Comparison of ENCODE assay signal across 14 cellular contexts in genomic region chr11:76288166-76288978, GRCh38.
DNase-seq lines count a peak whose midpoint lies in the region; ATAC-seq and TF ChIP-seq lines count a peak whose summit lies in the region.
"Had no signal": no experiment of that assay in that cellular context is flagged by ENCODE, and none has a peak within 500 bp of the region (broad histone marks: within the 10 kb centered on the region; RNA-seq: fewer than 3 reads in every experiment).

No MANE protein-coding gene starts in this region.

- H3K27ac ChIP-seq in dorsolateral prefrontal cortex: no peak overlapping the region
- H3K27ac ChIP-seq: GM23248, prostate gland, vagina had no signal

- peaks cover 26% of the 10 kb centered on the region for H3K4me1 Mint-ChIP-seq in T-helper 1 cell treated with Interleukin-12 subunit alpha and Interleukin-12 subunit beta and Interleukin-4 antibody, amounts not matched to agents 30 μg/mL and 1 μg/mL, for 36 hours (ENCODE audit: low read depth)
- H3K4me1 Mint-ChIP-seq in activated naive CD8-positive, alpha-beta T cell treated with anti-CD3 and anti-CD28 coated beads, Interleukin-2, amount 10 ng/mL, durations not matched to agents 7 days and 5 days: peaks cover 40% of the 10 kb centered on the region

- peak overlapping the region; percentile 59 for H3K27ac Mint-ChIP-seq in T-helper 1 cell treated with Interleukin-12 subunit alpha and Interleukin-12 subunit beta and Interleukin-4 antibody, amounts not matched to agents 30 μg/mL and 1 μg/mL, for 36 hours
- H3K27ac Mint-ChIP-seq in activated naive CD8-positive, alpha-beta T cell treated with anti-CD3 and anti-CD28 coated beads, Interleukin-2, amount 10 ng/mL, durations not matched to agents 7 days and 5 days: peak overlapping the region; percentile 95

- no peaks in the 10 kb centered on the region for H3K27me3 ChIP-seq in dorsolateral prefrontal cortex
- H3K27me3 ChIP-seq: vagina had no signal

- H3K36me3 Mint-ChIP-seq in T-helper 1 cell treated with Interleukin-12 subunit alpha and Interleukin-12 subunit beta and Interleukin-4 antibody, amounts not matched to agents 30 μg/mL and 1 μg/mL, for 36 hours (ENCODE audit: low read depth): no peaks in the 10 kb centered on the region
- no peaks in the 10 kb centered on the region for H3K36me3 Mint-ChIP-seq in activated naive CD8-positive, alpha-beta T cell treated with anti-CD3 and anti-CD28 coated beads, Interleukin-2, amount 10 ng/mL, durations not matched to agents 7 days and 5 days

- no peaks in the 10 kb centered on the region for H3K9me3 Mint-ChIP-seq in T-helper 1 cell treated with Interleukin-12 subunit alpha and Interleukin-12 subunit beta and Interleukin-4 antibody, amounts not matched to agents 30 μg/mL and 1 μg/mL, for 36 hours
- no peaks in the 10 kb centered on the region for H3K9me3 Mint-ChIP-seq in activated naive CD8-positive, alpha-beta T cell treated with anti-CD3 and anti-CD28 coated beads, Interleukin-2, amount 10 ng/mL, durations not matched to agents 7 days and 5 days

- H3K27me3 Mint-ChIP-seq in T-helper 1 cell treated with Interleukin-12 subunit alpha and Interleukin-12 subunit beta and Interleukin-4 antibody, amounts not matched to agents 30 μg/mL and 1 μg/mL, for 36 hours (ENCODE audit: low read depth): no peaks in the 10 kb centered on the region
- no peaks in the 10 kb centered on the region for H3K27me3 Mint-ChIP-seq in activated naive CD8-positive, alpha-beta T cell treated with anti-CD3 and anti-CD28 coated beads, Interleukin-2, amount 10 ng/mL, durations not matched to agents 7 days and 5 days

- POLR2A ChIA-PET in activated naive CD8-positive, alpha-beta T cell treated with anti-CD3 and anti-CD28 coated beads, Interleukin-2, amount 10 ng/mL, durations not matched to agents 7 days and 5 days (lab: Charles Lee): interaction anchor here (0.6 to 2.8 kb wide), 5 partner anchors 37 to 82 kb away, joined by 3 to 18 read pairs (median 3); no protein-coding TSS in a partner anchor

- H3K4me3 Mint-ChIP-seq in T-helper 1 cell treated with Interleukin-12 subunit alpha and Interleukin-12 subunit beta and Interleukin-4 antibody, amounts not matched to agents 30 μg/mL and 1 μg/mL, for 36 hours: no peak overlapping the region
- peak overlapping the region; percentile 69 for H3K4me3 Mint-ChIP-seq in activated naive CD8-positive, alpha-beta T cell treated with anti-CD3 and anti-CD28 coated beads, Interleukin-2, amount 10 ng/mL, durations not matched to agents 7 days and 5 days

- no peak for TF ChIP-seq CTCF in dorsolateral prefrontal cortex (IDR thresholded peaks at IDR 0.05 in 54 of 56, conservative IDR thresholded peaks at IDR 0.05 in 2 of 56; ENCODE audit: low read depth in 1 of 56, partially characterized antibody in 56 of 56)

- intact Hi-C loops in dorsolateral prefrontal cortex (cut with DNase I): no loop called here

- no peak for DNase-seq in activated CD4-positive, CD25-positive, alpha-beta regulatory T cell treated with anti-CD3 and anti-CD28 coated beads, Interleukin-2, amount 50 U/mL, for 72 hours
- peak; percentile 61 for DNase-seq in activated naive CD8-positive, alpha-beta T cell treated with anti-CD3 and anti-CD28 coated beads, Interleukin-2, amount 10 ng/mL, durations not matched to agents 7 days and 5 days
- DNase-seq in stimulated activated CD4-positive, alpha-beta T cell treated with anti-CD3 and anti-CD28 coated beads, Interleukin-4, amount 100 ng/mL, for 24 hours: peak; percentile 18
- DNase-seq in dorsolateral prefrontal cortex: no peak
- DNase-seq: DMS79 treated with DMSO at 0.1 percent for 48 hours, GM23248, NCI-H510A had no signal

- H3K4me3 ChIP-seq in dorsolateral prefrontal cortex: no peak overlapping the region
- H3K4me3 ChIP-seq: GM23248, K562, prostate gland, vagina had no signal

- ATAC-seq in activated CD4-positive, CD25-positive, alpha-beta regulatory T cell treated with anti-CD3 and anti-CD28 coated beads, Interleukin-2, amount 50 U/mL, for 24 hours: peak; percentile 67
- peak; percentile 80 for ATAC-seq in activated naive CD8-positive, alpha-beta T cell treated with anti-CD3 and anti-CD28 coated beads, Interleukin-2, amount 10 ng/mL, durations not matched to agents 7 days and 5 days (ENCODE audit: low read depth)
- ATAC-seq in GM18498 (IDR thresholded peaks at IDR 0.05; ENCODE audit: unreplicated experiment): no peak
- ATAC-seq in GM21515 (IDR thresholded peaks at IDR 0.05; ENCODE audit: unreplicated experiment): no peak
- ATAC-seq: K562 had no signal

Comparison
In these comparisons a context has a peak if more than half of its experiments do, and no peak if none do; other contexts are left out.
1. ATAC-seq: peak in activated CD4-positive, CD25-positive, alpha-beta regulatory T cell treated with anti-CD3 and anti-CD28 coated beads, Interleukin-2, amount 50 U/mL, for 24 hours (2 of 2) and activated naive CD8-positive, alpha-beta T cell treated with anti-CD3 and anti-CD28 coated beads, Interleukin-2, amount 10 ng/mL, durations not matched to agents 7 days and 5 days (single experiment); none in GM18498 (single experiment) and GM21515 (single experiment).
2. DNase-seq: peak in activated naive CD8-positive, alpha-beta T cell treated with anti-CD3 and anti-CD28 coated beads, Interleukin-2, amount 10 ng/mL, durations not matched to agents 7 days and 5 days (single experiment) and stimulated activated CD4-positive, alpha-beta T cell treated with anti-CD3 and anti-CD28 coated beads, Interleukin-4, amount 100 ng/mL, for 24 hours (single experiment); none in activated CD4-positive, CD25-positive, alpha-beta regulatory T cell treated with anti-CD3 and anti-CD28 coated beads, Interleukin-2, amount 50 U/mL, for 72 hours (single experiment) and dorsolateral prefrontal cortex (0 of 10).